ENCODE assay signal across 24 cellular contexts in genomic region chr20:23773579-23773978, GRCh38. TPM values are rescaled to one million over a fixed set of nuclear protein-coding genes. Genes with fewer than 3 reads are reported as not detected.
"Had no signal": no experiment of that assay in that cellular context is flagged by ENCODE, and none has a peak within 500 bp of the region (broad histone marks: within the 10 kb centered on the region; RNA-seq: fewer than 3 reads in every experiment).

No MANE protein-coding gene starts in this region.

- ATAC-seq: PC-3 had no signal

- H3K36me3 ChIP-seq: MG63 had no signal

- H3K27me3 ChIP-seq: MG63 had no signal

- H3K27ac ChIP-seq: RWPE1 had no signal

- DNase-seq: IMR-90, Karpas-422, KG1, MG63, NCI-H1092 treated with DMSO at 0.1 percent for 48 hours, NCI-H1436, NCI-H187, NCI-H2029, NCI-H2081 treated with DMSO at 0.1 percent for 48 hours, NCI-H2171, NCI-H226, NCI-H446, NCI-H510A, NCI-H524 treated with DMSO at 0.1 percent for 48 hours, NCI-H69, NCI-H774, SHP77, SK-N-SH, SW 1271 had no signal

- H3K9ac ChIP-seq: SK-N-SH had no signal

- H3K4me3 ChIP-seq: MG63 had no signal

- H3K4me2 ChIP-seq: SK-N-SH had no signal

- H3K9me3 ChIP-seq: MG63, SK-N-SH had no signal

RNA-seq across cellular contexts. Expression of gene CST1, which starts 22.8 kb away (rescaled TPM):
- total RNA-seq: IMR-90, OCI-LY7 had no signal
- polyA plus RNA-seq: IMR-90, SK-N-SH had no signal

RNA-seq across cellular contexts. Expression of gene CST2, which starts 53.0 kb away (rescaled TPM):
- total RNA-seq: HT-29, IMR-90, OCI-LY7, PC-3, SK-MEL-5 had no signal
- polyA plus RNA-seq: IMR-90, SK-N-SH had no signal
